8 cellular contexts compared by ENCODE assay signal in the genomic region with DNA sequence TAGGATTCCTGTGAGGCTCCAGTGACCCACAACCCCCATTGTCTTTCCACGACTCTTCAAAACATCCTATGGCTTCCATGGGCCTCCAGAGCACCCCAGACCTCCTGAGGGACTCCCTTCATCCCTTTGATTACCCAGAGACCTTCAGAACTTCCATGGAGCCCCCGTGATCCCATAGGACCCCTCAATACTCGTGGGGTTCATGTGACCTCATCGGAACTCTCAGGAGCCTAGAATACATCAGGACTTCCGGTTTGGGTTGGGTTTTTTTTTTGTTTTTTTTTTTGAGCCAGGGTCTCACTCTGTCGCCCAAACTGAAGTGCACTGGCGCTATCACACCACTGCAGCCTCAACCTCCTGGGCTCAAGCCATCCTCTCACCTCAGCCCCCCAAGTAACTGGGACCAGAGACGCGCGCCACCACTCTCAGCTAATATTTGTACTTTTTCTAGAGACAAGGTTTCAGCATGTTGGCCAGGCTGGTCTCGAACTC. TPM values are rescaled to one million over a fixed set of nuclear protein-coding genes. Genes with fewer than 3 reads are reported as not detected.
DNase-seq lines count a peak whose midpoint lies in the region; TF ChIP-seq lines count a peak whose summit lies in the region.

No MANE protein-coding gene starts in this region.

- TF ChIP-seq CTCF in LNCaP clone FGC (IDR thresholded peaks at IDR 0.05; ENCODE audit: control insufficient read depth, extremely low read depth, insufficient read depth): no peak
- no peak for TF ChIP-seq CTCF in neural cell (IDR thresholded peaks at IDR 0.05; ENCODE audit: poor library complexity, severe bottlenecking)

- no peaks in the 10 kb centered on the region for H3K27me3 ChIP-seq in duodenal mucosa (ENCODE audit: control insufficient read depth in 1 of 2, insufficient read depth in 2 of 2, low read length in 2 of 2)
- no peaks in the 10 kb centered on the region for H3K27me3 ChIP-seq in neural cell (ENCODE audit: insufficient read depth, low read depth, low read length)

- H3K4me1 ChIP-seq in duodenal mucosa (ENCODE audit: control insufficient read depth in 1 of 2, insufficient read depth in 2 of 2, low read length in 2 of 2): peaks cover 13 to 21% of the 10 kb centered on the region in 2 donors

- peak overlapping the region; percentile 92 for H2AFZ ChIP-seq in neural cell (ENCODE audit: low read depth, low read length)

- no peaks in the 10 kb centered on the region for H4K20me1 ChIP-seq in neural cell (ENCODE audit: insufficient read depth)

- H3K9me3 ChIP-seq in duodenal mucosa (ENCODE audit: control insufficient read depth in 1 of 2, low read length in 2 of 2): no peaks in the 10 kb centered on the region
- H3K9me3 ChIP-seq in neural cell (ENCODE audit: low read length): no peaks in the 10 kb centered on the region

- H3K36me3 ChIP-seq in duodenal mucosa (ENCODE audit: control insufficient read depth in 1 of 2, insufficient read depth in 2 of 2, low read length in 2 of 2) (peaks cover 0 to 10% of the 10 kb centered on the region in 2 donors), neural cell (ENCODE audit: insufficient read depth, low read length) (no peaks in the 10 kb centered on the region)

- H3K9ac ChIP-seq in duodenal mucosa (ENCODE audit: low read depth in 1 of 2, low read length in 2 of 2) (peak overlapping the region; percentile 74 to 91), neural cell (ENCODE audit: low read length) (peak overlapping the region; percentile 91)

- H3K4me3 ChIP-seq in LNCaP clone FGC (ENCODE audit: low read depth, low read length) (peak overlapping the region; percentile 67), duodenal mucosa (ENCODE audit: low read depth in 1 of 2, low read length in 2 of 2) (peak overlapping the region; percentile 80 to 88), neural cell (ENCODE audit: low read length) (peak overlapping the region; percentile 85)

- H3F3A ChIP-seq in neural cell (ENCODE audit: insufficient read depth, low read length, poor library complexity, severe bottlenecking): peaks cover 5% of the 10 kb centered on the region

- peak overlapping the region; percentile 93 for H3K4me2 ChIP-seq in neural cell (ENCODE audit: low read length)

- peaks cover 6% of the 10 kb centered on the region for H3K79me2 ChIP-seq in neural cell (replicated peaks; ENCODE audit: insufficient read depth, low read length)

- no peak for TF ChIP-seq RAD21 in neural cell (conservative IDR thresholded peaks at IDR 0.05)

- H3K27ac ChIP-seq in duodenal mucosa (ENCODE audit: low read depth, low read length): peak overlapping the region; percentile 93
- H3K27ac ChIP-seq in neural cell (ENCODE audit: low read length): peak overlapping the region; percentile 99

- H3K9me2 ChIP-seq in neural cell (ENCODE audit: insufficient read depth, low read length): no peaks in the 10 kb centered on the region

- DNase-seq in CD1c-positive myeloid dendritic cell (ENCODE audit: extremely low spot score) (peak; percentile 13), LNCaP clone FGC (ENCODE audit: low read depth) (no peak), NCI-H2227 treated with DMSO at 0.1 percent for 48 hours (lab: John Stamatoyannopoulos, UW) (no peak), UCSD-AML1 (lab: John Stamatoyannopoulos, UW; ENCODE audit: unreplicated experiment) (no peak), globus pallidus (ENCODE audit: low spot score) (no peak)
- DNase-seq in central memory CD4-positive, alpha-beta T cell: no peak

- peak; percentile 4 for TF ChIP-seq EP300 in neural cell (conservative IDR thresholded peaks at IDR 0.05; ENCODE audit: poor library complexity, severe bottlenecking)

TF ChIP-seq in neural cell, 6 proteins besides CTCF, POLR2A, EP300 and RAD21:
- no peak for TF ChIP-seq SMC3 (conservative IDR thresholded peaks at IDR 0.05; ENCODE audit: poor library complexity)
- TF ChIP-seq, protein P1, sequence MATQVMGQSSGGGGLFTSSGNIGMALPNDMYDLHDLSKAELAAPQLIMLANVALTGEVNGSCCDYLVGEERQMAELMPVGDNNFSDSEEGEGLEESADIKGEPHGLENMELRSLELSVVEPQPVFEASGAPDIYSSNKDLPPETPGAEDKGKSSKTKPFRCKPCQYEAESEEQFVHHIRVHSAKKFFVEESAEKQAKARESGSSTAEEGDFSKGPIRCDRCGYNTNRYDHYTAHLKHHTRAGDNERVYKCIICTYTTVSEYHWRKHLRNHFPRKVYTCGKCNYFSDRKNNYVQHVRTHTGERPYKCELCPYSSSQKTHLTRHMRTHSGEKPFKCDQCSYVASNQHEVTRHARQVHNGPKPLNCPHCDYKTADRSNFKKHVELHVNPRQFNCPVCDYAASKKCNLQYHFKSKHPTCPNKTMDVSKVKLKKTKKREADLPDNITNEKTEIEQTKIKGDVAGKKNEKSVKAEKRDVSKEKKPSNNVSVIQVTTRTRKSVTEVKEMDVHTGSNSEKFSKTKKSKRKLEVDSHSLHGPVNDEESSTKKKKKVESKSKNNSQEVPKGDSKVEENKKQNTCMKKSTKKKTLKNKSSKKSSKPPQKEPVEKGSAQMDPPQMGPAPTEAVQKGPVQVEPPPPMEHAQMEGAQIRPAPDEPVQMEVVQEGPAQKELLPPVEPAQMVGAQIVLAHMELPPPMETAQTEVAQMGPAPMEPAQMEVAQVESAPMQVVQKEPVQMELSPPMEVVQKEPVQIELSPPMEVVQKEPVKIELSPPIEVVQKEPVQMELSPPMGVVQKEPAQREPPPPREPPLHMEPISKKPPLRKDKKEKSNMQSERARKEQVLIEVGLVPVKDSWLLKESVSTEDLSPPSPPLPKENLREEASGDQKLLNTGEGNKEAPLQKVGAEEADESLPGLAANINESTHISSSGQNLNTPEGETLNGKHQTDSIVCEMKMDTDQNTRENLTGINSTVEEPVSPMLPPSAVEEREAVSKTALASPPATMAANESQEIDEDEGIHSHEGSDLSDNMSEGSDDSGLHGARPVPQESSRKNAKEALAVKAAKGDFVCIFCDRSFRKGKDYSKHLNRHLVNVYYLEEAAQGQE (IDR thresholded peaks at IDR 0.05; ENCODE audit: borderline replicate concordance): no peak
- TF ChIP-seq EZH2 (IDR thresholded peaks at IDR 0.05; ENCODE audit: borderline replicate concordance, insufficient read depth, low read length, poor library complexity, severe bottlenecking): no peak
- TF ChIP-seq TAF1 (IDR thresholded peaks at IDR 0.05; ENCODE audit: low read depth): no peak
- TF ChIP-seq MXI1 (conservative IDR thresholded peaks at IDR 0.05; ENCODE audit: poor library complexity, severe bottlenecking): no peak
- no peak for TF ChIP-seq POLR2AphosphoS5 (IDR thresholded peaks at IDR 0.05)

RNA-seq across cellular contexts. Expression of a gene that starts 0.8 kb away (rescaled TPM):
- 13.5 and 16.7 TPM in 2 replicates for polyA plus RNA-seq in neural cell
- polyA minus RNA-seq in neural cell: 8.1 and 14.9 TPM in 2 replicates

RNA-seq across cellular contexts. Expression of a gene that starts 2.2 kb away (rescaled TPM):
- 132 and 145 TPM in 2 replicates for polyA plus RNA-seq in neural cell
- polyA minus RNA-seq in neural cell: 46.8 and 56.0 TPM in 2 replicates

RNA-seq across cellular contexts. Expression of a gene that starts 12.5 kb away (rescaled TPM):
- polyA plus RNA-seq in neural cell: 0.07 TPM in 1 of 2 replicates, not detected in the other
- polyA minus RNA-seq in neural cell: not detected in 2 replicates

RNA-seq across cellular contexts. Expression of a gene that starts 20.2 kb away (rescaled TPM):
- polyA plus RNA-seq in neural cell: not detected in 2 replicates
- not detected in 2 replicates for polyA minus RNA-seq in neural cell

RNA-seq across cellular contexts. Expression of a gene that starts 28.6 kb away (rescaled TPM):
- polyA plus RNA-seq in neural cell: not detected in 2 replicates
- polyA minus RNA-seq in neural cell: not detected in 2 replicates
